Comparison of ENCODE assay signal across 11 cellular contexts in genomic region chr6:101443315-101443714, GRCh38.
"Had no signal": no experiment of that assay in that cellular context is flagged by ENCODE, and none has a peak within 500 bp of the region (broad histone marks: within the 10 kb centered on the region; RNA-seq: fewer than 3 reads in every experiment).

No MANE protein-coding gene starts in this region.

- FAIRE-seq: HTR-8/SVneo, K562 had no signal

- DNase-seq: GM23248, GOT3, H7, HFFc6, IMR-90, KG1 had no signal

- H3K4me3 ChIP-seq: GM23248, HAP-1, K562 had no signal

- ATAC-seq: HCT116, K562 had no signal

- H3K27ac ChIP-seq: GM23248, HL-60 had no signal
